ENCODE assay signal across 21 cellular contexts in the genomic region with DNA sequence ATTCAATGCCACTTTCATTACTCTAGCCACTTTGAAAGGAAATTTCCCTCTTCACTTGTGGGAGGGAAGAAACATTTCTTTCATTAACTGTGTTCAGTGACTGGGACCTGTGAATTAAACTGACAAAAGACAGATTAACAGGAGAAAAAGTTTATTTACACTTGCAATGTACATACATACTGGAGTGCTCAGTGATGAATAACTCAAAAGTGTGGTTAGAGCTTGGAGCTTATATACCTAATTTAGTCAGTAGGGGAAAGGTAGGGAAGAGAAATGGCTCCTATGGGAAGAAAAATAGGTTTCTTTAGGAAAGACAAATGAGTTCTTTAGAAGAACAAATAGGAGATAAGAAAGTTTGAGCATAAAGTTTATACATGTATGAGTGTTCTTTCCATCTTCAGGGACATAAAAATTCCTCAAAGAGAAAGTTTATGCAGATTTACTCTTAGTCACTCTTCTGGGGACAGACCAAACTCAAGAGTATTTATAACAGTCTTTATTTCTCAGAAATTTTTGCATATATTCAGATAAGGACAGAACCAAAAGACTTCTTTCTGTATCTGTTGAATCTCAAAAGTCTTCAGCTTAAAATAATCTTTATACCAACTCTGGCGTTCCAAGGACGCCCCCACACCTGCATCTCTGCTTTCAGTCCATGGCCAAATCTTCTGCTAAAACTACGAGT.
A peak's percentile ranks its signal among the peaks of the same experiment; 100 is the strongest.
DNase-seq lines count a peak whose midpoint lies in the region; ATAC-seq and TF ChIP-seq lines count a peak whose summit lies in the region.
"Had no signal": no experiment of that assay in that cellular context is flagged by ENCODE, and none has a peak within 500 bp of the region (broad histone marks: within the 10 kb centered on the region; RNA-seq: fewer than 3 reads in every experiment).

No MANE protein-coding gene starts in this region.

- H2BK12ac ChIP-seq in mesenchymal stem cell (ENCODE audit: low read length in 2 of 2) = no peak overlapping the region

- no peak overlapping the region for H3K23ac ChIP-seq in mesenchymal stem cell (ENCODE audit: low read length in 2 of 2)

- ATAC-seq in activated CD4-positive, CD25-positive, alpha-beta regulatory T cell treated with anti-CD3 and anti-CD28 coated beads, Interleukin-2, amount 50 U/mL, for 24 hours = peak; percentile 62 to 70
- ATAC-seq in RWPE2 (ENCODE audit: low read depth) = peak; percentile 69
- no peak for ATAC-seq in WTC11
- ATAC-seq: body of pancreas, left ventricle myocardium superior, right lobe of liver had no signal

- no peak overlapping the region for H3K9ac ChIP-seq in mesenchymal stem cell (ENCODE audit: low read length)
- H3K9ac ChIP-seq: BLaER1 treated with 17β-estradiol and CSF1 and Interleukin-3, amounts not matched to agents 10 nM and 100 nM had no signal

- H3K27me3 ChIP-seq in RWPE2 (ENCODE audit: insufficient read depth, poor library complexity, severe bottlenecking) (no peaks in the 10 kb centered on the region), mesenchymal stem cell (ENCODE audit: control insufficient read depth in 1 of 2, insufficient read depth in 1 of 2, low read length in 2 of 2) (no peaks in the 10 kb centered on the region), right atrium auricular region (no peaks in the 10 kb centered on the region)
- H3K27me3 ChIP-seq: BLaER1 treated with 17β-estradiol and CSF1 and Interleukin-3, amounts not matched to agents 10 nM and 100 nM; body of pancreas; right lobe of liver; upper lobe of left lung had no signal

- H3K27me3 Mint-ChIP-seq in WTC11 (ENCODE audit: low read depth) = no peaks in the 10 kb centered on the region

- H4K8ac ChIP-seq in mesenchymal stem cell (ENCODE audit: low read length) = no peak overlapping the region

- H3K9me3 Mint-ChIP-seq in WTC11 = peaks cover 5% of the 10 kb centered on the region

- WGBS in mesenchymal stem cell = 88% methylated on average over 2 of the region's 3 CpGs

- POLR2A ChIA-PET in WTC11 (lab: Charles Lee) = no interaction called here

- no peak overlapping the region for H4K91ac ChIP-seq in mesenchymal stem cell (ENCODE audit: low read length)

- CTCF ChIA-PET in WTC11 (lab: Charles Lee) = no interaction called here

- H3K18ac ChIP-seq in mesenchymal stem cell (ENCODE audit: low read depth in 1 of 2, low read length in 2 of 2) = no peak overlapping the region

- H2BK15ac ChIP-seq in mesenchymal stem cell (ENCODE audit: low read depth, poor library complexity, severe bottlenecking) = no peak overlapping the region

- H3K36me3 ChIP-seq in RWPE2 (ENCODE audit: low read depth) (no peaks in the 10 kb centered on the region), mesenchymal stem cell (ENCODE audit: control insufficient read depth in 1 of 2, insufficient read depth in 2 of 2, low read depth in 1 of 2, low read length in 2 of 2) (no peaks in the 10 kb centered on the region), right atrium auricular region (no peaks in the 10 kb centered on the region)
- H3K36me3 ChIP-seq: BLaER1 treated with 17β-estradiol and CSF1 and Interleukin-3, amounts not matched to agents 10 nM and 100 nM; right lobe of liver; upper lobe of left lung had no signal

- peaks cover 41% of the 10 kb centered on the region for H3K4me1 Mint-ChIP-seq in WTC11

- H3K27ac ChIP-seq in RWPE2 (ENCODE audit: poor library complexity, severe bottlenecking) (no peak overlapping the region), mesenchymal stem cell (ENCODE audit: low read length, poor library complexity, severe bottlenecking) (no peak overlapping the region), right atrium auricular region (no peak overlapping the region)
- H3K27ac ChIP-seq: BLaER1 treated with 17β-estradiol and CSF1 and Interleukin-3, amounts not matched to agents 10 nM and 100 nM; right lobe of liver had no signal

- H2AFZ ChIP-seq in mesenchymal stem cell (ENCODE audit: low read depth, low read length) = no peak overlapping the region

- no peak overlapping the region for H3K4me3 Mint-ChIP-seq in WTC11

- no peak overlapping the region for H3K4me2 ChIP-seq in mesenchymal stem cell (ENCODE audit: low read length, poor library complexity, severe bottlenecking)
- H3K4me2 ChIP-seq: BLaER1 treated with 17β-estradiol and CSF1 and Interleukin-3, amounts not matched to agents 10 nM and 100 nM had no signal

- peaks cover 1% of the 10 kb centered on the region; the same call in 1 of the 2 replicates for H3K36me3 Mint-ChIP-seq in WTC11

- no peak overlapping the region for H2AK5ac ChIP-seq in mesenchymal stem cell (ENCODE audit: low read length, severe bottlenecking)

- no peak overlapping the region for H2BK120ac ChIP-seq in mesenchymal stem cell (ENCODE audit: low read depth, low read length)

- H3K4me3 ChIP-seq in RWPE2 (ENCODE audit: severe bottlenecking) (no peak overlapping the region), mesenchymal stem cell (ENCODE audit: insufficient read depth in 1 of 2, low read depth in 1 of 2, low read length in 2 of 2) (no peak overlapping the region), right atrium auricular region (no peak overlapping the region)
- H3K4me3 ChIP-seq: BLaER1 treated with 17β-estradiol and CSF1 and Interleukin-3, amounts not matched to agents 10 nM and 100 nM; body of pancreas; right lobe of liver; upper lobe of left lung had no signal

- H3K4me1 ChIP-seq in RWPE2 (ENCODE audit: insufficient read depth, poor library complexity, severe bottlenecking) (peaks cover 20% of the 10 kb centered on the region), mesenchymal stem cell (ENCODE audit: control insufficient read depth, insufficient read depth, low read depth, low read length) (peaks cover 10% of the 10 kb centered on the region), right atrium auricular region (no peaks in the 10 kb centered on the region)
- H3K4me1 ChIP-seq: BLaER1 treated with 17β-estradiol and CSF1 and Interleukin-3, amounts not matched to agents 10 nM and 100 nM; right lobe of liver had no signal

- H3K14ac ChIP-seq in mesenchymal stem cell (ENCODE audit: low read length in 2 of 2) = no peak overlapping the region

- no peak for DNase-seq in activated CD4-positive, CD25-positive, alpha-beta regulatory T cell (lab: John Stamatoyannopoulos, UW)
- DNase-seq in Caki2 (ENCODE audit: low read depth) = peak; percentile 27
- no peak for DNase-seq in RWPE2 (ENCODE audit: low spot score)
- DNase-seq in mesenchymal stem cell = peak; percentile 12
- DNase-seq in SW480 (ENCODE audit: low spot score) = no peak
- no peak for DNase-seq in WTC11 (ENCODE audit: low spot score)
- no peak for DNase-seq in right atrium auricular region (ENCODE audit: low spot score)
- DNase-seq: activated CD4-positive, alpha-beta T cell treated with anti-CD3 and anti-CD28 coated beads, Interleukin-2, amount 50 U/mL, for 1 hour; body of pancreas; cortex of kidney; DMS 273 treated with DMSO at 0.1 percent for 48 hours; KG1; left ventricle myocardium superior; NCI-H2107; NCI-H524; occipital lobe; right lobe of liver; T1000; upper lobe of left lung had no signal

- H3K9me3 ChIP-seq in RWPE2 (ENCODE audit: severe bottlenecking) (no peaks in the 10 kb centered on the region), mesenchymal stem cell (ENCODE audit: control insufficient read depth, low read length) (no peaks in the 10 kb centered on the region), right atrium auricular region (no peaks in the 10 kb centered on the region)
- H3K9me3 ChIP-seq: BLaER1 treated with 17β-estradiol and CSF1 and Interleukin-3, amounts not matched to agents 10 nM and 100 nM; body of pancreas; right lobe of liver; upper lobe of left lung had no signal

- H3K27ac Mint-ChIP-seq in WTC11 = no peak overlapping the region; the same call in 1 of the 2 replicates

- H3K4ac ChIP-seq in mesenchymal stem cell (ENCODE audit: low read depth in 1 of 2, low read length in 2 of 2) = no peak overlapping the region

- no peak overlapping the region for H2BK5ac ChIP-seq in mesenchymal stem cell (ENCODE audit: low read depth, low read length, poor library complexity, severe bottlenecking)

- no peak for TF ChIP-seq CTCF in RWPE2 (IDR thresholded peaks at IDR 0.05; ENCODE audit: poor library complexity, severe bottlenecking)
- no peak for TF ChIP-seq CTCF in WTC11 (IDR thresholded peaks at IDR 0.05)
- TF ChIP-seq CTCF in right atrium auricular region (IDR thresholded peaks at IDR 0.05) = no peak

- H3K79me1 ChIP-seq in mesenchymal stem cell (replicated peaks; ENCODE audit: low read length, poor library complexity, severe bottlenecking) = no peaks in the 10 kb centered on the region

- in situ Hi-C loops in Caki2 (cut with HindIII; ENCODE audit: low pct_unique_long_range_greater_than_20kb, low sequenced_read_pairs) = no loop called here

TF ChIP-seq in WTC11, 78 proteins besides CTCF, POLR2A, EP300 and RAD21 (continues in another document):
- no peak for TF ChIP-seq FOXK1 (CRISPR knock-in tag; IDR thresholded peaks at IDR 0.05)
- TF ChIP-seq ZNF219 (CRISPR knock-in tag; IDR thresholded peaks at IDR 0.05; ENCODE audit: borderline replicate concordance) = no peak
- TF ChIP-seq OVOL2 (CRISPR knock-in tag; IDR thresholded peaks at IDR 0.05; ENCODE audit: borderline replicate concordance) = no peak
- TF ChIP-seq, protein P1, sequence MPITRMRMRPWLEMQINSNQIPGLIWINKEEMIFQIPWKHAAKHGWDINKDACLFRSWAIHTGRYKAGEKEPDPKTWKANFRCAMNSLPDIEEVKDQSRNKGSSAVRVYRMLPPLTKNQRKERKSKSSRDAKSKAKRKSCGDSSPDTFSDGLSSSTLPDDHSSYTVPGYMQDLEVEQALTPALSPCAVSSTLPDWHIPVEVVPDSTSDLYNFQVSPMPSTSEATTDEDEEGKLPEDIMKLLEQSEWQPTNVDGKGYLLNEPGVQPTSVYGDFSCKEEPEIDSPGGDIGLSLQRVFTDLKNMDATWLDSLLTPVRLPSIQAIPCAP (CRISPR knock-in tag; IDR thresholded peaks at IDR 0.05) = no peak
- no peak for TF ChIP-seq NFYB (CRISPR knock-in tag; conservative IDR thresholded peaks at IDR 0.05; ENCODE audit: low read depth)
- TF ChIP-seq NFATC4 (CRISPR knock-in tag; IDR thresholded peaks at IDR 0.05) = no peak
- no peak for TF ChIP-seq TP53 (CRISPR knock-in tag; IDR thresholded peaks at IDR 0.05)
- no peak for TF ChIP-seq ATF1 (CRISPR knock-in tag; IDR thresholded peaks at IDR 0.05)

Comparison
In these comparisons a context has a peak if more than half of its experiments do, and no peak if none do; other contexts are left out.
1. DNase-seq: peak in Caki2 (single experiment) and mesenchymal stem cell (single experiment); none in activated CD4-positive, CD25-positive, alpha-beta regulatory T cell (0 of 4), RWPE2 (single experiment), SW480 (single experiment), WTC11 (single experiment) and right atrium auricular region (single experiment).